Comparison of ENCODE assay signal across 8 cellular contexts in genomic region chr11:45293566-45294192, GRCh38. TPM values are rescaled to one million over a fixed set of nuclear protein-coding genes. Genes with fewer than 3 reads are reported as not detected.
DNase-seq lines count a peak whose midpoint lies in the region; ATAC-seq and TF ChIP-seq lines count a peak whose summit lies in the region.
"Not testable (repeated sequence)": the region's sequence is repeated elsewhere in the genome, so short reads cannot be mapped to it uniquely, and the experiment has no call there.

No MANE protein-coding gene starts in this region.

- H3K4me1 Mint-ChIP-seq in activated CD4-positive, alpha-beta T cell treated with anti-CD3 and anti-CD28 coated beads for 36 hours, result not testable (repeated sequence)

- TF ChIP-seq POLR2A in upper lobe of left lung (IDR thresholded peaks at IDR 0.05), result not testable (repeated sequence)

- TF ChIP-seq EP300 in Ishikawa (IDR thresholded peaks at IDR 0.05; ENCODE audit: borderline replicate concordance); upper lobe of left lung (IDR thresholded peaks at IDR 0.05): not testable (repeated sequence)

- DNase-seq in GM06990 (ENCODE audit: extremely low read depth, insufficient read length), result not testable (repeated sequence)
- DNase-seq in NCI-H82 (lab: John Stamatoyannopoulos, UW) (peak; percentile 79), T47D (ENCODE audit: low read depth in 1 of 2, low spot score in 1 of 2) (peak; percentile 83 to 85), hepatic stellate cell (ENCODE audit: low spot score) (peak; percentile 84), putamen (ENCODE audit: low spot score) (peak; percentile 59), upper lobe of left lung (peak in 1 of 2 donors; percentile 49)
- DNase-seq in activated CD4-positive, alpha-beta T cell treated with anti-CD3 and anti-CD28 coated beads for 36 hours, result peak; percentile 82

- peak; percentile 91 for TF ChIP-seq RAD21 in Ishikawa (IDR thresholded peaks at IDR 0.05; ENCODE audit: low read depth)

- not testable (repeated sequence) for H3K4me1 ChIP-seq in upper lobe of left lung

- not testable (repeated sequence) for H3K27ac Mint-ChIP-seq in activated CD4-positive, alpha-beta T cell treated with anti-CD3 and anti-CD28 coated beads for 36 hours

- intact Hi-C loops in activated CD4-positive, alpha-beta T cell treated with anti-CD3 and anti-CD28 coated beads for 36 hours (cut with DNase I, micrococcal nuclease), result loop anchor here (1.0 to 5.0 kb wide), 4 partner anchors 39 to 366 kb away; no protein-coding TSS in a partner anchor

- CTCF ChIA-PET in activated CD4-positive, alpha-beta T cell treated with anti-CD3 and anti-CD28 coated beads for 36 hours (lab: Charles Lee), result interaction anchor here (3.0 kb wide), 1 partner anchor 183 kb away, joined by 12 read pairs; no protein-coding TSS in a partner anchor

- not testable (repeated sequence) for H3K4me3 ChIP-seq in GM06990 (replicated peaks; ENCODE audit: low read depth, low read length); upper lobe of left lung

- not testable (repeated sequence) for H3K36me3 ChIP-seq in GM06990 (ENCODE audit: control insufficient read depth, insufficient read depth, low read length); upper lobe of left lung

- not testable (repeated sequence) for H3K9me3 ChIP-seq in upper lobe of left lung

- in situ Hi-C loops in T47D (cut with HindIII; ENCODE audit: low pct_unique_long_range_greater_than_20kb, low sequenced_read_pairs), result not testable (repeated sequence)

- WGBS in upper lobe of left lung, 2 donors, result 26 to 30% methylated on average over 10 of the region's 11 CpGs

- TF ChIP-seq CTCF in GM06990 (IDR thresholded peaks at IDR 0.05; ENCODE audit: insufficient read depth, low read length, poor library complexity, severe bottlenecking), result peak; percentile 61
- peak in 5 of 6 experiments; percentile 28 to 49 (median 37) for TF ChIP-seq CTCF in upper lobe of left lung (IDR thresholded peaks at IDR 0.05)

- peak; percentile 88 for ATAC-seq in activated CD4-positive, alpha-beta T cell treated with anti-CD3 and anti-CD28 coated beads for 36 hours
- ATAC-seq in upper lobe of left lung (ENCODE audit: low FRiP score in 2 of 2), result peak in 1 of 2 donors; percentile 88

- H3K4me3 Mint-ChIP-seq in activated CD4-positive, alpha-beta T cell treated with anti-CD3 and anti-CD28 coated beads for 36 hours, result not testable (repeated sequence)

- H3K36me3 Mint-ChIP-seq in activated CD4-positive, alpha-beta T cell treated with anti-CD3 and anti-CD28 coated beads for 36 hours (ENCODE audit: low read depth), result not testable (repeated sequence)

- peaks cover 33% of the 10 kb centered on the region for H3K27me3 Mint-ChIP-seq in activated CD4-positive, alpha-beta T cell treated with anti-CD3 and anti-CD28 coated beads for 36 hours

- H3K9me3 Mint-ChIP-seq in activated CD4-positive, alpha-beta T cell treated with anti-CD3 and anti-CD28 coated beads for 36 hours (ENCODE audit: low read depth), result not testable (repeated sequence)

- not testable (repeated sequence) for H3K27me3 ChIP-seq in GM06990 (replicated peaks; ENCODE audit: control insufficient read depth, insufficient read depth, low read length); upper lobe of left lung

- POLR2A ChIA-PET in activated CD4-positive, alpha-beta T cell treated with anti-CD3 and anti-CD28 coated beads for 36 hours (lab: Charles Lee), result not testable (repeated sequence)

- not testable (repeated sequence) for H3K27ac ChIP-seq in upper lobe of left lung

RNA-seq across cellular contexts. Expression of gene SYT13, which starts 7.5 kb away (rescaled TPM):
- total RNA-seq in activated CD4-positive, alpha-beta T cell treated with anti-CD3 and anti-CD28 coated beads for 36 hours, result not detected
- total RNA-seq in upper lobe of left lung, result under 1 TPM in 3 of 6 donors, not detected in 3; 0.11 to 0.78 (median 0.30) TPM
